14 cellular contexts compared by ENCODE assay signal in genomic region chr14:105392161-105393090, GRCh38. TPM values are rescaled to one million over a fixed set of nuclear protein-coding genes. Genes with fewer than 3 reads are reported as not detected.
DNase-seq lines count a peak whose midpoint lies in the region; ATAC-seq and TF ChIP-seq lines count a peak whose summit lies in the region.
"Had no signal": no experiment of that assay in that cellular context is flagged by ENCODE, and none has a peak within 500 bp of the region (broad histone marks: within the 10 kb centered on the region; RNA-seq: fewer than 3 reads in every experiment).

No MANE protein-coding gene starts in this region.

- peaks cover 92% of the 10 kb centered on the region for H3K4me1 Mint-ChIP-seq in dendritic cell treated with granulocyte-macrophage colony-stimulating factor and Interleukin-4, amounts not matched to agents 40 ng/mL and 50 ng/mL, for 4 days (ENCODE audit: low read depth)
- peaks cover 7% of the 10 kb centered on the region for H3K4me1 Mint-ChIP-seq in neural progenitor cell

- H3K9ac ChIP-seq in neural progenitor cell = no peak overlapping the region

- DNase-seq in right cardiac atrium (peak; percentile 11 to 48 (median 42)), right atrium auricular region (ENCODE audit: low spot score) (no peak), neural progenitor cell (ENCODE audit: low spot score) (no peak), NCI-H526 (lab: John Stamatoyannopoulos, UW) (no peak), AG08396 (ENCODE audit: low spot score) (no peak)
- DNase-seq: AML-193, GF-D8, HFFc6, NCI-H1105 treated with DMSO at 0.1 percent for 48 hours, NCI-H187 treated with DMSO at 0.1 percent for 48 hours, NCI-H510A had no signal

- H3K4me3 ChIP-seq in right cardiac atrium (ENCODE audit: low read length) (no peak overlapping the region), right atrium auricular region (no peak overlapping the region), neural progenitor cell (no peak overlapping the region)

- H3K9me3 Mint-ChIP-seq in dendritic cell treated with granulocyte-macrophage colony-stimulating factor and Interleukin-4, amounts not matched to agents 40 ng/mL and 50 ng/mL, for 4 days = no peaks in the 10 kb centered on the region
- H3K9me3 Mint-ChIP-seq in neural progenitor cell = no peaks in the 10 kb centered on the region
- H3K9me3 Mint-ChIP-seq: HFFc6 had no signal

- intact Hi-C loops in right cardiac atrium (cut with DNase I) = no loop called here
- intact Hi-C loops in dendritic cell treated with granulocyte-macrophage colony-stimulating factor and Interleukin-4, amounts not matched to agents 40 ng/mL and 50 ng/mL, for 4 days (cut with micrococcal nuclease) = loop anchor here (5.0 kb wide), 1 partner anchor 100 kb away; the partner anchor contains the start of gene TEDC1

- no peak for TF ChIP-seq CTCF in right atrium auricular region (IDR thresholded peaks at IDR 0.05)
- no peak for TF ChIP-seq CTCF in neural progenitor cell (IDR thresholded peaks at IDR 0.05)

- H3K27me3 ChIP-seq in right cardiac atrium (ENCODE audit: control insufficient read depth, insufficient read depth) (no peaks in the 10 kb centered on the region), right atrium auricular region (no peaks in the 10 kb centered on the region), neural progenitor cell (peaks cover 4% of the 10 kb centered on the region)

- ATAC-seq in right cardiac atrium (no peak), GM19035 (IDR thresholded peaks at IDR 0.05; ENCODE audit: unreplicated experiment) (no peak), GM21360 (IDR thresholded peaks at IDR 0.05; ENCODE audit: unreplicated experiment) (no peak)

- WGBS in right cardiac atrium = 95% methylated on average over 36 of the region's 36 CpGs

- peaks cover 47% of the 10 kb centered on the region for H3K36me3 Mint-ChIP-seq in dendritic cell treated with granulocyte-macrophage colony-stimulating factor and Interleukin-4, amounts not matched to agents 40 ng/mL and 50 ng/mL, for 4 days (ENCODE audit: low read depth)
- peaks cover 1% of the 10 kb centered on the region for H3K36me3 Mint-ChIP-seq in neural progenitor cell

- H3K4me1 ChIP-seq in right cardiac atrium (ENCODE audit: control insufficient read depth, insufficient read depth, low read length) = no peaks in the 10 kb centered on the region
- H3K4me1 ChIP-seq in right atrium auricular region = peaks cover 0 to 9% of the 10 kb centered on the region in 2 donors
- H3K4me1 ChIP-seq in neural progenitor cell = no peaks in the 10 kb centered on the region

- H2AFZ ChIP-seq in neural progenitor cell (replicated peaks) = no peak overlapping the region

- no peaks in the 10 kb centered on the region for H3K27me3 Mint-ChIP-seq in dendritic cell treated with granulocyte-macrophage colony-stimulating factor and Interleukin-4, amounts not matched to agents 40 ng/mL and 50 ng/mL, for 4 days
- no peaks in the 10 kb centered on the region for H3K27me3 Mint-ChIP-seq in neural progenitor cell (ENCODE audit: insufficient read depth, low read depth)

- H3K9me3 ChIP-seq in right cardiac atrium (ENCODE audit: control insufficient read depth, low read length) = no peaks in the 10 kb centered on the region
- no peaks in the 10 kb centered on the region for H3K9me3 ChIP-seq in right atrium auricular region
- no peaks in the 10 kb centered on the region for H3K9me3 ChIP-seq in neural progenitor cell (ENCODE audit: low read depth)

- no peaks in the 10 kb centered on the region for H3K36me3 ChIP-seq in right atrium auricular region
- H3K36me3 ChIP-seq in neural progenitor cell = no peaks in the 10 kb centered on the region

- no peaks in the 10 kb centered on the region for H3K79me2 ChIP-seq in neural progenitor cell (ENCODE audit: low read depth)

- no peaks in the 10 kb centered on the region for H3F3A ChIP-seq in neural progenitor cell (ENCODE audit: low read depth)

- H3K27ac Mint-ChIP-seq in dendritic cell treated with granulocyte-macrophage colony-stimulating factor and Interleukin-4, amounts not matched to agents 40 ng/mL and 50 ng/mL, for 4 days = peak overlapping the region; percentile 95
- H3K27ac Mint-ChIP-seq in neural progenitor cell = peak overlapping the region; percentile 57
- H3K27ac Mint-ChIP-seq: HFFc6 had no signal

- no peak overlapping the region for H3K4me3 Mint-ChIP-seq in dendritic cell treated with granulocyte-macrophage colony-stimulating factor and Interleukin-4, amounts not matched to agents 40 ng/mL and 50 ng/mL, for 4 days
- H3K4me3 Mint-ChIP-seq in neural progenitor cell = no peak overlapping the region
- H3K4me3 Mint-ChIP-seq: HFFc6 had no signal

- H3K27ac ChIP-seq in right cardiac atrium (ENCODE audit: low read length) (no peak overlapping the region), right atrium auricular region (no peak overlapping the region), neural progenitor cell (no peak overlapping the region)

- H3K4me2 ChIP-seq in neural progenitor cell = no peak overlapping the region

- no peaks in the 10 kb centered on the region for H4K20me1 ChIP-seq in neural progenitor cell (ENCODE audit: low read depth)

RNA-seq across cellular contexts. Expression of gene TEX22, which starts 5.9 kb away (rescaled TPM):
- total RNA-seq in right cardiac atrium (1 to 10 TPM in 2 of 4 donors, under 1 TPM in 2; 0.46 to 1.9 (median 1.00) TPM), right atrium auricular region (under 1 TPM in 1 of 2 donors, not detected in 1; 0.16 TPM), neural progenitor cell (ENCODE audit: low replicate concordance) (0.84 TPM in 1 of 2 replicates, not detected in the other)
- 0.05 TPM for polyA plus RNA-seq in right cardiac atrium

RNA-seq across cellular contexts. Expression of gene MTA1, which starts 27.2 kb away (rescaled TPM):
- total RNA-seq in right cardiac atrium = 100 to 1,000 TPM; 121 to 179 (median 157) TPM
- 131 TPM for polyA plus RNA-seq in right cardiac atrium
- total RNA-seq in right atrium auricular region = 10 to 100 TPM; 51.9 to 61.7 TPM
- 59.8 and 117 TPM in 2 replicates for total RNA-seq in neural progenitor cell (ENCODE audit: low replicate concordance)

Comparison
In these comparisons a context has a peak if more than half of its experiments do, and no peak if none do; other contexts are left out.
1. DNase-seq: peak in right cardiac atrium (3 of 3); none in right atrium auricular region (single experiment), neural progenitor cell (single experiment), NCI-H526 (0 of 2) and AG08396 (single experiment).